13 cellular contexts compared by ENCODE assay signal in genomic region chr13:108306768-108307332, GRCh38. TPM values are rescaled to one million over a fixed set of nuclear protein-coding genes. Genes with fewer than 3 reads are reported as not detected.
DNase-seq lines count a peak whose midpoint lies in the region; ATAC-seq, FAIRE-seq and TF ChIP-seq lines count a peak whose summit lies in the region.
"Had no signal": no experiment of that assay in that cellular context is flagged by ENCODE, and none has a peak within 500 bp of the region (broad histone marks: within the 10 kb centered on the region; RNA-seq: fewer than 3 reads in every experiment).

No MANE protein-coding gene starts in this region.

- FAIRE-seq in GM19239 (lab: Jason Lieb, UNC) (no peak), urothelium cell line (lab: Jason Lieb, UNC) (no peak)

- no peaks in the 10 kb centered on the region for H3K27me3 ChIP-seq in CD4-positive, alpha-beta T cell (ENCODE audit: control insufficient read depth, insufficient read depth, low read length)
- H3K27me3 ChIP-seq in naive thymus-derived CD4-positive, alpha-beta T cell (ENCODE audit: control insufficient read depth in 2 of 2, insufficient read depth in 2 of 2, low read length in 2 of 2): no peaks in the 10 kb centered on the region

- intact Hi-C loops in CD4-positive, alpha-beta T cell (cut with DNase I, micrococcal nuclease): no loop called here
- intact Hi-C loops in naive thymus-derived CD4-positive, alpha-beta T cell (cut with micrococcal nuclease): loop anchor here (1.0 to 5.0 kb wide), 4 partner anchors 18 to 80 kb away; no protein-coding TSS in a partner anchor

- peaks cover 2% of the 10 kb centered on the region for H3K9me3 Mint-ChIP-seq in CD4-positive, alpha-beta T cell
- peaks cover 0 to 9% (median 5%) of the 10 kb centered on the region in 11 donors for H3K9me3 Mint-ChIP-seq in naive thymus-derived CD4-positive, alpha-beta T cell

- CTCF ChIA-PET in CD4-positive, alpha-beta T cell (lab: Charles Lee): interaction anchor here (0.6 kb wide), 2 partner anchors 46 to 176 kb away, joined by 3 read pairs; no protein-coding TSS in a partner anchor
- CTCF ChIA-PET in naive thymus-derived CD4-positive, alpha-beta T cell (lab: Charles Lee): interaction anchor here (0.6 kb wide), 1 partner anchor 72 kb away, joined by 3 read pairs; no protein-coding TSS in a partner anchor

- peaks cover 6% of the 10 kb centered on the region for H3K9me3 ChIP-seq in CD4-positive, alpha-beta T cell (ENCODE audit: control insufficient read depth, low read length)
- no peaks in the 10 kb centered on the region for H3K9me3 ChIP-seq in naive thymus-derived CD4-positive, alpha-beta T cell (ENCODE audit: control insufficient read depth in 2 of 3, low read length in 3 of 3)

- peak; percentile 80 for ATAC-seq in CD4-positive, alpha-beta T cell (ENCODE audit: poor library complexity)
- ATAC-seq in naive thymus-derived CD4-positive, alpha-beta T cell: no peak
- no peak for ATAC-seq in HG03135 (IDR thresholded peaks at IDR 0.05; ENCODE audit: unreplicated experiment)

- TF ChIP-seq CTCF in CD4-positive, alpha-beta T cell (IDR thresholded peaks at IDR 0.05): no peak

- peaks cover 20% of the 10 kb centered on the region for H3K4me1 Mint-ChIP-seq in CD4-positive, alpha-beta T cell (ENCODE audit: low read depth)
- H3K4me1 Mint-ChIP-seq in naive thymus-derived CD4-positive, alpha-beta T cell: peaks cover 0 to 25% (median 14%) of the 10 kb centered on the region in 7 donors

- H3K27ac Mint-ChIP-seq in CD4-positive, alpha-beta T cell: peak overlapping the region; percentile 65
- H3K27ac Mint-ChIP-seq in naive thymus-derived CD4-positive, alpha-beta T cell: peak overlapping the region in 6 of 9 donors; percentile 11 to 87 (median 74)

- no peaks in the 10 kb centered on the region for H3K36me3 ChIP-seq in naive thymus-derived CD4-positive, alpha-beta T cell (ENCODE audit: control insufficient read depth in 2 of 3, insufficient read depth in 3 of 3, low read length in 3 of 3)

- no peak overlapping the region for H3K4me3 Mint-ChIP-seq in CD4-positive, alpha-beta T cell
- H3K4me3 Mint-ChIP-seq in naive thymus-derived CD4-positive, alpha-beta T cell: peak overlapping the region in 4 of 10 donors; percentile 1 to 59 (median 32)

- H3K27ac ChIP-seq in CD4-positive, alpha-beta T cell (ENCODE audit: low read depth, low read length): no peak overlapping the region
- H3K27ac ChIP-seq in naive thymus-derived CD4-positive, alpha-beta T cell (ENCODE audit: low read depth, low read length): no peak overlapping the region

- in situ Hi-C loops in SK-MEL-5 (cut with HindIII; ENCODE audit: low pct_unique_long_range_greater_than_20kb, low sequenced_read_pairs): no loop called here

- peaks cover 0 to 8% of the 10 kb centered on the region in 2 donors for H3K4me1 ChIP-seq in naive thymus-derived CD4-positive, alpha-beta T cell (ENCODE audit: control insufficient read depth in 2 of 2, insufficient read depth in 2 of 2, low read length in 2 of 2)

- H3K27me3 Mint-ChIP-seq in CD4-positive, alpha-beta T cell: no peaks in the 10 kb centered on the region
- H3K27me3 Mint-ChIP-seq in naive thymus-derived CD4-positive, alpha-beta T cell: no peaks in the 10 kb centered on the region

- no peak for DNase-seq in CD4-positive, alpha-beta T cell
- DNase-seq in SK-MEL-5 (ENCODE audit: low read depth, low spot score): peak; percentile 87
- peak; percentile 32 for DNase-seq in astrocyte of the hippocampus (ENCODE audit: low read depth, low spot score)
- peak in 6 of 9 donors; percentile 9 to 37 (median 22) for DNase-seq in naive thymus-derived CD4-positive, alpha-beta T cell
- DNase-seq in GM19239 (ENCODE audit: insufficient read length, low spot score): no peak
- DNase-seq in urothelium cell line (ENCODE audit: low spot score): no peak
- DNase-seq: AML-193, DND-41, GDM1, KBM-7, NCI-H1092, NCI-H1694 had no signal

- POLR2A ChIA-PET in CD4-positive, alpha-beta T cell (lab: Charles Lee): no interaction called here
- POLR2A ChIA-PET in naive thymus-derived CD4-positive, alpha-beta T cell (lab: Charles Lee): interaction anchor here (0.6 to 1.1 kb wide), 3 partner anchors 37 to 683 kb away, joined by 3 to 7 read pairs (median 3); partner anchors contain the start of gene TNFSF13B

- H3K36me3 Mint-ChIP-seq in CD4-positive, alpha-beta T cell (ENCODE audit: low read depth): peaks cover 17% of the 10 kb centered on the region
- H3K36me3 Mint-ChIP-seq in naive thymus-derived CD4-positive, alpha-beta T cell: peaks cover 5 to 38% (median 13%) of the 10 kb centered on the region in 5 donors

- H3K4me3 ChIP-seq in naive thymus-derived CD4-positive, alpha-beta T cell (ENCODE audit: low read length): no peak overlapping the region

RNA-seq across cellular contexts. Expression of gene TNFSF13B, which starts 37.3 kb away (rescaled TPM):
- 1 to 10 TPM; 1.6 to 1.8 TPM for total RNA-seq in CD4-positive, alpha-beta T cell
- 2.4 and 5.8 TPM in 2 replicates for total RNA-seq in SK-MEL-5 (2014; rRNA removed; shearing (Covaris generic))
- 4.9 and 5.7 TPM in 2 replicates for polyA plus RNA-seq in SK-MEL-5 (2015; cell fraction: cytosol; rRNA removed)
- polyA plus RNA-seq in SK-MEL-5 (2015; cell fraction: nucleus; rRNA removed): 5.2 and 5.7 TPM in 2 replicates
- total RNA-seq in naive thymus-derived CD4-positive, alpha-beta T cell: 10 to 100 TPM in 3 of 5 experiments, 1 to 10 TPM in 2; 3.0 to 26.8 (median 12.8) TPM
- 1 to 10 TPM; 7.8 to 9.0 TPM for polyA plus RNA-seq in naive thymus-derived CD4-positive, alpha-beta T cell

Comparison
In these comparisons a context has a peak if more than half of its experiments do, and no peak if none do; other contexts are left out.
1. DNase-seq: peak in SK-MEL-5 (single experiment), astrocyte of the hippocampus (single experiment) and naive thymus-derived CD4-positive, alpha-beta T cell (6 of 9); none in CD4-positive, alpha-beta T cell (0 of 10), GM19239 (single experiment) and urothelium cell line (single experiment).
2. intact Hi-C loops: an anchor here in naive thymus-derived CD4-positive, alpha-beta T cell (1.0 to 5.0 kb wide); none called in CD4-positive, alpha-beta T cell.